Comparison of ENCODE assay signal across 8 cellular contexts in the genomic region with DNA sequence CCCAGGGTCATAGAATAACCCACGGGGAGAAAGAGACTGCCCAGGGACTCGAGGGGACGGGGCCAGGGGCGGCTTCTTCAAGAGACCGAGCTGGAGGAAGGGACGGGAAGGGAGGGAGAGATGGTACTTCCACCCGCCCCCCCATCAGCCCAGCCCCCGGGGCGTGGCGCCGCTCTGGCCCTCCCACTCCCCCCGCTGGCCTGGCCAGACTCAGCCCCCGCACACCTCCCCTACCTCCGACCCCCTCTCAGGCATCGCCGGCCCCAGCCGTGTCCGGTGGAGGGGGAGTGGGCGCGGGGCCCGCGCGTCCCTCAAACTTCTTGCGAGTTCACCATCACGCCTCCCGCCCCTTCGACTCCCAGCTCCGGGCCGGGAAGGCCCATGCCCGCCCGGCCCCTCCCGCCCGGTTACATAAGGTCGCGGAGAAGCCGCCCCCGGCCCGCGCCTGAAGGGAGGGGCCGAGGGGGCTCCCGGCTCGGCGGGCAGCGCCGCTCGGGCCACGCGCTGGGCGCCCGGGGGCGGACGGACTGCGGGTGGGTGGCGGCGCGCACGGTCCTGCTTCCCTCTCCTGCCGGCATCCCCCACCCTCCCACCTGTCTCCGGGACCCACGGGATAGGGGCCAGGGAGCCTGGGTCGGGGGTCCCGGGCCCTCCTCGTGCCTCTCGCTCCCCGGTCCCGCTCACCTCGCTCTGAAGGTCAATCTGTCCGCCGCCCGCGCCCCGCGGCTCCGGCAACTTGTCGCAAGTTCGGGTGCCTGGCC. TPM values are rescaled to one million over a fixed set of nuclear protein-coding genes. Genes with fewer than 3 reads are reported as not detected.
DNase-seq lines count a peak whose midpoint lies in the region; ATAC-seq and TF ChIP-seq lines count a peak whose summit lies in the region.

No MANE protein-coding gene starts in this region.

- CTCF ChIA-PET in mammary epithelial cell (lab: Charles Lee; ENCODE audit: low non-redundant PET): interaction anchor here (0.6 to 1.0 kb wide), 5 partner anchors 21 to 259 kb away, joined by 3 to 4 read pairs (median 3); no protein-coding TSS in a partner anchor

- no CpG with 5 or more reads among the region's 76 CpGs for WGBS in mammary epithelial cell (ENCODE audit: low coverage, missing lambda C conversion rate)

- H2AFZ ChIP-seq in mammary epithelial cell (ENCODE audit: low read depth, low read length): peak overlapping the region; percentile 87

- H3K9ac ChIP-seq in mammary epithelial cell (ENCODE audit: insufficient read depth, low read length) (no peak overlapping the region), skeletal muscle tissue (ENCODE audit: low read depth in 1 of 3, low read length in 3 of 3) (peak overlapping the region; percentile 85 to 93 (median 87))

- BruUV-seq in mammary epithelial cell (replicated peaks; lab: Mats Ljungman, UMichigan): no TSS peak

- H3K27me3 ChIP-seq in mammary epithelial cell (ENCODE audit: insufficient read depth, low read length) (no peaks in the 10 kb centered on the region), skeletal muscle tissue (ENCODE audit: control insufficient read depth in 3 of 3, insufficient read depth in 3 of 3, low read length in 3 of 3) (no peaks in the 10 kb centered on the region)

- TF ChIP-seq CTCF in GM13976 (IDR thresholded peaks at IDR 0.05; ENCODE audit: borderline replicate concordance, control extremely low read depth, extremely low read depth, insufficient read depth, missing control alignments) (no peak), WI38 (IDR thresholded peaks at IDR 0.05; ENCODE audit: low read depth, low read length) (no peak), mammary epithelial cell (conservative IDR thresholded peaks at IDR 0.05 in 1 of 2, IDR thresholded peaks at IDR 0.05 in 1 of 2; ENCODE audit: extremely low read depth in 1 of 2, insufficient read depth in 1 of 2, low read depth in 1 of 2, low read length in 2 of 2) (no peak)

- intact Hi-C loops in mammary epithelial cell (cut with micrococcal nuclease): loop anchor here (1.0 to 5.0 kb wide), 5 partner anchors 29 to 52 kb away; a partner anchor contains a TSS

- H3K9me3 ChIP-seq in mammary epithelial cell (replicated peaks; ENCODE audit: insufficient read depth, low read length) (no peaks in the 10 kb centered on the region), skeletal muscle tissue (ENCODE audit: control insufficient read depth in 3 of 3, low read length in 3 of 3) (no peaks in the 10 kb centered on the region)

- peaks cover 37% of the 10 kb centered on the region for H3K4me1 ChIP-seq in mammary epithelial cell (ENCODE audit: insufficient read depth, low read length)
- peaks cover 41 to 48% (median 47%) of the 10 kb centered on the region in 3 donors for H3K4me1 ChIP-seq in skeletal muscle tissue (ENCODE audit: control insufficient read depth in 3 of 3, insufficient read depth in 3 of 3, low read length in 3 of 3)

- peak; percentile 31 for ATAC-seq in HG02642 (IDR thresholded peaks at IDR 0.05; ENCODE audit: poor library complexity, unreplicated experiment)

- peak overlapping the region; percentile 14 for H3K27ac ChIP-seq in mammary epithelial cell (ENCODE audit: insufficient read depth, low read depth, low read length)
- H3K27ac ChIP-seq in skeletal muscle tissue (ENCODE audit: low read depth, low read length): peak overlapping the region; percentile 95

- dilution Hi-C loops in mammary epithelial cell (cut with HindIII; ENCODE audit: low sequenced_read_pairs): no loop called here

- DNase-seq in GM13976 (ENCODE audit: low spot score) (peak; percentile 89), NCI-H1694 treated with DMSO at 0.1 percent for 48 hours (lab: John Stamatoyannopoulos, UW) (peak; percentile 58), mammary epithelial cell (peak; percentile 68), iPS-NIHi7 (ENCODE audit: extremely low spot score) (peak; percentile 74), cortex of kidney (lab: John Stamatoyannopoulos, UW) (no peak)

- peaks cover 29% of the 10 kb centered on the region for H3K79me2 ChIP-seq in mammary epithelial cell (ENCODE audit: insufficient read depth, low read length)

- H3K4me2 ChIP-seq in mammary epithelial cell (ENCODE audit: insufficient read depth, low read depth, low read length): peak overlapping the region; percentile 87

- in situ Hi-C loops in GM13976 (cut with MboI; ENCODE audit: low sequenced_read_pairs, unreplicated experiment): no loop called here
- in situ Hi-C loops in mammary epithelial cell (cut with MboI; ENCODE audit: low sequenced_read_pairs in 2 of 2): no loop called here

- H3K4me3 ChIP-seq in WI38 (ENCODE audit: low read depth, low read length) (peak overlapping the region; percentile 71), mammary epithelial cell (replicated peaks in 1 of 3; ENCODE audit: insufficient read depth in 1 of 3, low read depth in 2 of 3, low read length in 3 of 3) (peak overlapping the region; percentile 48 to 85 (median 75)), skeletal muscle tissue (ENCODE audit: low read length in 3 of 3) (peak overlapping the region; percentile 74 to 81 (median 78))

- H3K36me3 ChIP-seq in mammary epithelial cell (ENCODE audit: insufficient read depth, low read length): no peaks in the 10 kb centered on the region
- H3K36me3 ChIP-seq in skeletal muscle tissue (ENCODE audit: control insufficient read depth in 3 of 3, insufficient read depth in 3 of 3, low read length in 3 of 3): peaks cover 0 to 3% (median 0%) of the 10 kb centered on the region in 3 donors

- no peaks in the 10 kb centered on the region for H4K20me1 ChIP-seq in mammary epithelial cell (ENCODE audit: insufficient read depth, low read length)

RNA-seq across cellular contexts. Expression of a gene that starts 0.6 kb away (rescaled TPM):
- total RNA-seq in mammary epithelial cell: 10 to 100 TPM; 25.9 to 29.0 TPM
- polyA plus RNA-seq in mammary epithelial cell: 10.9 TPM
- 10.8 TPM for polyA minus RNA-seq in mammary epithelial cell
- total RNA-seq in skeletal muscle tissue: 7.8 TPM

RNA-seq across cellular contexts. Expression of a gene that starts 12.4 kb away (rescaled TPM):
- not detected for total RNA-seq in mammary epithelial cell
- not detected for polyA plus RNA-seq in mammary epithelial cell
- not detected for polyA minus RNA-seq in mammary epithelial cell
- 0.52 TPM for total RNA-seq in skeletal muscle tissue

RNA-seq across cellular contexts. Expression of a gene that starts 44.9 kb away (rescaled TPM):
- total RNA-seq in mammary epithelial cell (1 to 10 TPM; 1.3 to 4.8 TPM), skeletal muscle tissue (1.6 TPM)
- 2.2 TPM for polyA plus RNA-seq in mammary epithelial cell
- polyA minus RNA-seq in mammary epithelial cell: not detected

RNA-seq across cellular contexts. Expression of a gene that starts 45.7 kb away (rescaled TPM):
- total RNA-seq in mammary epithelial cell (1 to 10 TPM; 1.5 to 1.7 TPM), skeletal muscle tissue (2.6 TPM)
- 0.25 TPM for polyA plus RNA-seq in mammary epithelial cell
- not detected for polyA minus RNA-seq in mammary epithelial cell

RNA-seq across cellular contexts. Expression of a gene that starts 52.6 kb away (rescaled TPM):
- total RNA-seq in mammary epithelial cell (100 to 1,000 TPM in 1 of 2 donors, 10 to 100 TPM in 1; 59.7 to 175 TPM), skeletal muscle tissue (92.4 TPM)
- 485 TPM for polyA plus RNA-seq in mammary epithelial cell
- polyA minus RNA-seq in mammary epithelial cell: 153 TPM
